In genomic region chrX:153882086-153882498, GRCh38 we compare ENCODE assay signal across 1 cellular context.
TF ChIP-seq lines count a peak whose summit lies in the region.

No MANE protein-coding gene starts in this region.

TF ChIP-seq in HepG2, 621 proteins besides CTCF, POLR2A, EP300 and RAD21 (continued from another document):
- TF ChIP-seq ZBTB40 (IDR thresholded peaks at IDR 0.05) (no peak), ZBTB40 (CRISPR knock-in tag; IDR thresholded peaks at IDR 0.05) (no peak)
TF ChIP-seq in HepG2: peak in this region for 37.
